15 cellular contexts compared by ENCODE assay signal in the genomic region with DNA sequence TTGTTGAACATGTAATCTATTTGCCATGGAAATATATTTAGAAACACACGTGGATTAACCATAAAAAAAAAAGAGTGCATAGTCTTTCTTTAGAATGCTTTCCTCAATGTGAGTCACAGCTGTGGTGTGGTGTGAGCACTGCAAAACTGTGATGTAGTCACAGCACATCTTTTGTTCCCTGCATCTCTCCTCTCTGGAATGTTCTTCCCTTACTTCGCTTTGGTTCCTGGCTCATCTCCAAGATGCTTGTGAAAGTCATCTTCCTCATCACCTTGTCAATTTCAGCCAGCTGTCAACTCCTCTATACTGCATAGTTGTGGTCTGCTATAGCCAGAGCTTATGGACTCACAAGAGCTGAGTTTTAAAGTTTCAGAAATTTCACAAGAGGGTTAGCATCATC.
A peak's percentile ranks its signal among the peaks of the same experiment; 100 is the strongest.
DNase-seq lines count a peak whose midpoint lies in the region; ATAC-seq and TF ChIP-seq lines count a peak whose summit lies in the region.
"Had no signal": no experiment of that assay in that cellular context is flagged by ENCODE, and none has a peak within 500 bp of the region (broad histone marks: within the 10 kb centered on the region; RNA-seq: fewer than 3 reads in every experiment).

No MANE protein-coding gene starts in this region.

- intact Hi-C loops in Calu3 (cut with micrococcal nuclease; ENCODE audit: unreplicated experiment) (no loop called here), mammary epithelial cell (cut with micrococcal nuclease) (loop anchor here (10.0 kb wide), 1 partner anchor 108 kb away; no protein-coding TSS in a partner anchor), left colon (cut with DNase I, micrococcal nuclease) (no loop called here), sciatic nerve (cut with DNase I) (no loop called here)

- H3K79me2 ChIP-seq in mammary epithelial cell (ENCODE audit: insufficient read depth, low read length): no peaks in the 10 kb centered on the region

- H3K27ac ChIP-seq in mammary epithelial cell (ENCODE audit: insufficient read depth, low read depth, low read length): peak overlapping the region; percentile 71

- H4K20me1 ChIP-seq in mammary epithelial cell (ENCODE audit: insufficient read depth, low read length): no peaks in the 10 kb centered on the region

- in situ Hi-C loops in mammary epithelial cell (cut with MboI; ENCODE audit: low sequenced_read_pairs in 2 of 2): no loop called here

- no TSS peak for BruUV-seq in Calu3 (replicated peaks; lab: Mats Ljungman, UMichigan)
- BruUV-seq in mammary epithelial cell (replicated peaks; lab: Mats Ljungman, UMichigan): no TSS peak

- no peak overlapping the region for H3K9ac ChIP-seq in mammary epithelial cell (ENCODE audit: insufficient read depth, low read length)

- no peak overlapping the region for H2AFZ ChIP-seq in mammary epithelial cell (ENCODE audit: low read depth, low read length)

- no peak overlapping the region for H3K4me3 ChIP-seq in mammary epithelial cell (replicated peaks in 1 of 3; ENCODE audit: insufficient read depth in 1 of 3, low read depth in 2 of 3, low read length in 3 of 3)

- CTCF ChIA-PET in Calu3 (lab: Charles Lee): no interaction called here
- CTCF ChIA-PET in mammary epithelial cell (lab: Charles Lee; ENCODE audit: low non-redundant PET): interaction anchor here (0.6 kb wide), 1 partner anchor 15 kb away, joined by 5 read pairs; no protein-coding TSS in a partner anchor

- H3K27ac Mint-ChIP-seq in Calu3 (ENCODE audit: unreplicated experiment): no peak overlapping the region
- H3K27ac Mint-ChIP-seq: CD4-positive, alpha-beta T cell had no signal

- TF ChIP-seq CTCF in Calu3 (IDR thresholded peaks at IDR 0.05; ENCODE audit: unreplicated experiment): no peak
- TF ChIP-seq CTCF in mammary epithelial cell (conservative IDR thresholded peaks at IDR 0.05 in 1 of 2, IDR thresholded peaks at IDR 0.05 in 1 of 2; ENCODE audit: extremely low read depth in 1 of 2, insufficient read depth in 1 of 2, low read depth in 1 of 2, low read length in 2 of 2): no peak

- H3K4me1 ChIP-seq in mammary epithelial cell (ENCODE audit: insufficient read depth, low read length): peaks cover 18% of the 10 kb centered on the region

- DNase-seq in Calu3 (peak; percentile 15), M059J (ENCODE audit: low read depth) (peak; percentile 58), mammary epithelial cell (peak; percentile 99), left colon (no peak), sciatic nerve (ENCODE audit: low spot score) (no peak), NCI-H2081 (lab: John Stamatoyannopoulos, UW) (no peak), left lobe of liver (ENCODE audit: low spot score) (no peak)
- DNase-seq: activated CD8-positive, alpha-beta memory T cell treated with anti-CD3 and anti-CD28 coated beads, Interleukin-2, amount 50 U/mL, for 48 hours; amniotic stem cell; CD4-positive, alpha-beta T cell; MV-4-11; NCI-H510A; SIG-M5; stimulated activated naive CD8-positive, alpha-beta T cell treated with anti-CD3 and anti-CD28 coated beads, Interleukin-15, Interleukin-2, amounts not matched to agents 100 U/mL and 50 U/mL, for 24 hours had no signal

- H3K4me2 ChIP-seq in mammary epithelial cell (ENCODE audit: insufficient read depth, low read depth, low read length): peak overlapping the region; percentile 18

- no peaks in the 10 kb centered on the region for H3K36me3 Mint-ChIP-seq in Calu3 (ENCODE audit: insufficient read depth, unreplicated experiment)

- peaks cover 8% of the 10 kb centered on the region for H3K4me1 Mint-ChIP-seq in Calu3 (ENCODE audit: low read depth, unreplicated experiment)

- H3K27me3 ChIP-seq in mammary epithelial cell (ENCODE audit: insufficient read depth, low read length): no peaks in the 10 kb centered on the region

- H3K4me3 Mint-ChIP-seq in Calu3 (ENCODE audit: low read depth, unreplicated experiment): no peak overlapping the region
- H3K4me3 Mint-ChIP-seq: CD4-positive, alpha-beta T cell had no signal

- dilution Hi-C loops in mammary epithelial cell (cut with HindIII; ENCODE audit: low sequenced_read_pairs): no loop called here

- no peaks in the 10 kb centered on the region for H3K9me3 ChIP-seq in mammary epithelial cell (replicated peaks; ENCODE audit: insufficient read depth, low read length)

- ATAC-seq in left colon (peak; percentile 46), sciatic nerve (no peak), HG03095 (IDR thresholded peaks at IDR 0.05; ENCODE audit: unreplicated experiment) (no peak), left lobe of liver (no peak)
- ATAC-seq: stimulated activated naive CD8-positive, alpha-beta T cell treated with anti-CD3 and anti-CD28 coated beads, Interleukin-15, Interleukin-2, amounts not matched to agents 100 U/mL and 50 U/mL, for 24 hours had no signal

- H3K36me3 ChIP-seq in mammary epithelial cell (ENCODE audit: insufficient read depth, low read length): no peaks in the 10 kb centered on the region

- WGBS in mammary epithelial cell (ENCODE audit: low coverage, missing lambda C conversion rate): 5% methylated on average over 2 of the region's 2 CpGs

- peaks cover 19% of the 10 kb centered on the region for H3K27me3 Mint-ChIP-seq in Calu3 (ENCODE audit: unreplicated experiment)

- no peaks in the 10 kb centered on the region for H3K9me3 Mint-ChIP-seq in Calu3 (ENCODE audit: low read depth, unreplicated experiment)

Comparison
In these comparisons a context has a peak if more than half of its experiments do, and no peak if none do; other contexts are left out.
1. DNase-seq: peak in Calu3 (single experiment), M059J (single experiment) and mammary epithelial cell (single experiment); none in left colon (0 of 2), sciatic nerve (single experiment), NCI-H2081 (0 of 2) and left lobe of liver (single experiment).